8 cellular contexts compared by ENCODE assay signal in the genomic region with DNA sequence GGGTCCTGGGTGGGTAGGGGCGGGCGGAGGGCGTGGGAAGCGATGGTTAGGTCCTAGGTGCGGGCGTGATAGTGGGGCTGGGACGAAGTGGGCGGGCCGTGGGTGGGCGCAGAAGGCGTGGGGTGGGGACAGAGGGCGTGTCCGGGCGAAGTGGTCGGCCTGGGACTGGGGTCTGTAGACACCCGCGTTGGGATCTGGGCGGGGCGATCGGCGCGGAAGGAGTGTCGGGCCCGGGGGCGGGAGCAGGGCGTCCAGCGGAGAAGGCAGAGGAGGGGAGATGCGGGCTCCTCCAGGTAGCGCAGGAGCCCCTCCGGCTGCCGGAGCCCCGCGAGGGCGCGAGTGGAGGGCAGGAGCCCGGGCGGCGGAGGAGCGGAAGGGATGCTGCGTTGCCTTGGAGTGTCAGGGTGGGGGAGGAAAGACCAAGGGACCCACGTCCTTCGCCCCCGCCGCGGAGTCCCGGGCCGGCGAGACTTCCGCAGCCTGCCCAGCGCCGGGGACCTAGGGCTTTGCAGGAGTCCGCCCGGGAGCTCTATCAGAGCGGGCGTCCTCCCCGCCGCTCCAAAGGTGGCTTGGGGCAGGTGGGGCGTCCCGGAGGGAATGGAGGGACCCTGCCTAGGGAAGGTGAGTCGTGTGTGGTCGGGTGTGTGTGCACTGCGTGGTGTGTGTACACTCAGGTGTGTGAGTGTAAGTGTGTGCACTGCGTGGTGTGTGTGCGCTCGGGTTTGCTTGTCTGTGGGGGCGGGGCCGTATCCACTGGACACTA. TPM values are rescaled to one million over a fixed set of nuclear protein-coding genes. Genes with fewer than 3 reads are reported as not detected.
DNase-seq lines count a peak whose midpoint lies in the region; ATAC-seq and TF ChIP-seq lines count a peak whose summit lies in the region.

No MANE protein-coding gene starts in this region.

- no peak for TF ChIP-seq CTCF in KMS-11 (conservative IDR thresholded peaks at IDR 0.05; ENCODE audit: low read depth, low read length)
- no peak for TF ChIP-seq CTCF in upper lobe of left lung (IDR thresholded peaks at IDR 0.05)

- peak; percentile 74 for ATAC-seq in upper lobe of left lung (ENCODE audit: low FRiP score in 2 of 2)

- H3K27ac ChIP-seq in KMS-11 (no peak overlapping the region), muscle layer of colon (ENCODE audit: low read depth, low read length) (peak overlapping the region; percentile 19), upper lobe of left lung (peak overlapping the region; percentile 44 to 76 (median 63))
- peak overlapping the region; percentile 37 for H3K27ac ChIP-seq in effector memory CD4-positive, alpha-beta T cell (ENCODE audit: insufficient read depth, low read length, poor library complexity, severe bottlenecking)

- no peaks in the 10 kb centered on the region for H3K79me2 ChIP-seq in KMS-11 (ENCODE audit: insufficient read depth, low read depth)

- peak overlapping the region; percentile 86 for H2AFZ ChIP-seq in KMS-11 (ENCODE audit: low read depth)

- TF ChIP-seq POLR2A in upper lobe of left lung (IDR thresholded peaks at IDR 0.05): peak in 2 of 4 donors; percentile 23 to 45

- H3K27me3 ChIP-seq in KMS-11 (ENCODE audit: insufficient read depth, low read depth) (no peaks in the 10 kb centered on the region; the same call in 1 of the 2 replicates), muscle layer of colon (ENCODE audit: control insufficient read depth in 1 of 2, insufficient read depth in 2 of 2, low read length in 2 of 2) (no peaks in the 10 kb centered on the region), upper lobe of left lung (no peaks in the 10 kb centered on the region)
- H3K27me3 ChIP-seq in effector memory CD4-positive, alpha-beta T cell (replicated peaks; ENCODE audit: control insufficient read depth, insufficient read depth, low read length, poor library complexity, severe bottlenecking): no peaks in the 10 kb centered on the region

- H3K4me3 ChIP-seq in KMS-11 (IDR thresholded peaks at IDR 0.05; ENCODE audit: insufficient read depth, low read depth, low read length) (no peak overlapping the region), muscle layer of colon (ENCODE audit: low read depth in 1 of 2, low read length in 2 of 2) (peak overlapping the region; percentile 52), upper lobe of left lung (peak overlapping the region; percentile 47 to 66 (median 62))
- peak overlapping the region; percentile 72 for H3K4me3 ChIP-seq in effector memory CD4-positive, alpha-beta T cell (ENCODE audit: insufficient read depth, low read depth, low read length, poor library complexity, severe bottlenecking)

- no peaks in the 10 kb centered on the region for H3K9me3 ChIP-seq in effector memory CD4-positive, alpha-beta T cell (ENCODE audit: control insufficient read depth, low read length)
- H3K9me3 ChIP-seq in muscle layer of colon (ENCODE audit: low read length) (no peaks in the 10 kb centered on the region), upper lobe of left lung (no peaks in the 10 kb centered on the region)

- peak; percentile 71 for DNase-seq in activated CD4-positive, alpha-beta T cell treated with anti-CD3 and anti-CD28 coated beads for 48 hours
- DNase-seq in activated CD4-positive, alpha-beta T cell treated with anti-CD3 and anti-CD28 coated beads for 1 hour: no peak
- DNase-seq in H4 (ENCODE audit: low spot score) (peak; percentile 23), SKM-1 treated with dmso at 0.1 percent for 144 hours (lab: John Stamatoyannopoulos, UW; ENCODE audit: unreplicated experiment) (peak; percentile 59), upper lobe of left lung (peak; percentile 76 to 96)
- no peak for DNase-seq in effector memory CD4-positive, alpha-beta T cell

- H3K4me1 ChIP-seq in KMS-11 (ENCODE audit: low read depth, poor library complexity, severe bottlenecking): peaks cover 7% of the 10 kb centered on the region
- H3K4me1 ChIP-seq in effector memory CD4-positive, alpha-beta T cell (ENCODE audit: control insufficient read depth, insufficient read depth, low read length, poor library complexity, severe bottlenecking): peaks cover 24% of the 10 kb centered on the region
- H3K4me1 ChIP-seq in muscle layer of colon (ENCODE audit: insufficient read depth, low read length): peaks cover 17% of the 10 kb centered on the region
- peaks cover 19 to 30% (median 23%) of the 10 kb centered on the region in 4 donors for H3K4me1 ChIP-seq in upper lobe of left lung

- no peaks in the 10 kb centered on the region for H3K36me3 ChIP-seq in KMS-11 (ENCODE audit: insufficient read depth)
- H3K36me3 ChIP-seq in effector memory CD4-positive, alpha-beta T cell (ENCODE audit: control insufficient read depth, insufficient read depth, low read length): no peaks in the 10 kb centered on the region
- no peaks in the 10 kb centered on the region for H3K36me3 ChIP-seq in muscle layer of colon (ENCODE audit: insufficient read depth, low read length)
- no peaks in the 10 kb centered on the region for H3K36me3 ChIP-seq in upper lobe of left lung

- WGBS in upper lobe of left lung, 2 donors: 0 to 1% methylated on average over 15 to 55 of the region's 67 CpGs

- H3K4me2 ChIP-seq in KMS-11: peak overlapping the region; percentile 69

- H3K9ac ChIP-seq in KMS-11: no peak overlapping the region
- no peak overlapping the region for H3K9ac ChIP-seq in muscle layer of colon (ENCODE audit: low read length)

- no peaks in the 10 kb centered on the region for H4K20me1 ChIP-seq in KMS-11 (ENCODE audit: insufficient read depth)

- no peak for TF ChIP-seq EP300 in upper lobe of left lung (IDR thresholded peaks at IDR 0.05)

RNA-seq across cellular contexts. Expression of a gene that starts 27.0 kb away (rescaled TPM):
- not detected in 2 replicates for total RNA-seq in H4 (2014; rRNA removed; shearing (Covaris generic))
- total RNA-seq in upper lobe of left lung: not detected

RNA-seq across cellular contexts. Expression of a gene that starts 53.2 kb away (rescaled TPM):
- 61.3 and 61.6 TPM in 2 replicates for total RNA-seq in H4 (2014; rRNA removed; shearing (Covaris generic))
- total RNA-seq in upper lobe of left lung: 10 to 100 TPM; 26.7 to 62.9 (median 35.1) TPM

RNA-seq across cellular contexts. Expression of a gene that starts 53.4 kb away (rescaled TPM):
- 15.1 and 19.7 TPM in 2 replicates for total RNA-seq in H4 (2014; rRNA removed; shearing (Covaris generic))
- 10 to 100 TPM; 12.6 to 27.2 (median 20.0) TPM for total RNA-seq in upper lobe of left lung

Comparison
In these comparisons a context has a peak if more than half of its experiments do, and no peak if none do; other contexts are left out.
1. DNase-seq: peak in activated CD4-positive, alpha-beta T cell treated with anti-CD3 and anti-CD28 coated beads for 48 hours (single experiment), H4 (single experiment), SKM-1 treated with dmso at 0.1 percent for 144 hours (single experiment) and upper lobe of left lung (2 of 2); none in activated CD4-positive, alpha-beta T cell treated with anti-CD3 and anti-CD28 coated beads for 1 hour (single experiment) and effector memory CD4-positive, alpha-beta T cell (0 of 3).